In the genomic region with DNA sequence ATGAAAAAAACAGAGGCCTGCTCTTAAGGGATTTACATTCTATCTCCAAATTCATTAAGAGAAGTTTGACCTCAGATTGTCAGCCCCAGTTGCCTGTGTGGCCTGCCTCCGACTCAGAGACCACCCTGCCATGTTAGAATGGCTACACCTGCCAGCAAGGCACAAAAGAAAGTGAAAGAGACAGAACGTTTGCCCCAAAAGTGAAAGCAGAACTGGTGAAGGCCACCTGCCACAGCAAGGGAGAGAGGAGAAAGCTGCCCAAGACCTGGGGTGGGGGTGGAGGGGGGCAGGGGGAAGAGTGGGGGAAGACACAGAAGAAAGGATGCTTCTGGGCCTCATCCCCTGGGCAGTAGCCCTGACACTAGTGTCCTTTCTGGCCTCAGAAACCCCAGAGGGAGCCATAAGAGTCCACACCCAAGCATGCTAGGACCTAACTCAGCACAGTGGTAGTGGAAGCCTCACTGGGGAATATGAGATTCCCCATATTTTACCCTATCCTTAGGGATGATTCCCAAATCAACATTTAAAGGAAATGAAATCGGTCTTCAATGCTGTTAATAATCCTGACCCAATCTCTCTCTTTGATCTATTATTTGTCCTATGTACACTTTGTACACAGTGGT, we compare ENCODE assay signal across 11 cellular contexts.
A peak's percentile ranks its signal among the peaks of the same experiment; 100 is the strongest.
DNase-seq lines count a peak whose midpoint lies in the region; ATAC-seq and FAIRE-seq lines count a peak whose summit lies in the region.
"Had no signal": no experiment of that assay in that cellular context is flagged by ENCODE, and none has a peak within 500 bp of the region (broad histone marks: within the 10 kb centered on the region; RNA-seq: fewer than 3 reads in every experiment).

No MANE protein-coding gene starts in this region.

- POLR2A ChIA-PET in activated CD8-positive, alpha-beta T cell treated with anti-CD3 and anti-CD28 coated beads, Interleukin-2, amount 10 ng/mL, durations not matched to agents 7 days and 5 days (lab: Charles Lee), result no interaction called here

- CTCF ChIA-PET in activated CD8-positive, alpha-beta T cell treated with anti-CD3 and anti-CD28 coated beads, Interleukin-2, amount 10 ng/mL, durations not matched to agents 7 days and 5 days (lab: Charles Lee), result no interaction called here

- H3K9me3 Mint-ChIP-seq in activated CD8-positive, alpha-beta T cell treated with anti-CD3 and anti-CD28 coated beads, Interleukin-2, amount 10 ng/mL, durations not matched to agents 7 days and 5 days (ENCODE audit: insufficient read depth), result peaks cover 5% of the 10 kb centered on the region

- H3K27ac Mint-ChIP-seq in activated CD8-positive, alpha-beta T cell treated with anti-CD3 and anti-CD28 coated beads, Interleukin-2, amount 10 ng/mL, durations not matched to agents 7 days and 5 days, result peak overlapping the region; percentile 50
- H3K27ac Mint-ChIP-seq: brain had no signal

- no peaks in the 10 kb centered on the region for H3K36me3 Mint-ChIP-seq in activated CD8-positive, alpha-beta T cell treated with anti-CD3 and anti-CD28 coated beads, Interleukin-2, amount 10 ng/mL, durations not matched to agents 7 days and 5 days (ENCODE audit: low read depth)
- H3K36me3 Mint-ChIP-seq: brain had no signal

- H3K4me3 Mint-ChIP-seq in activated CD8-positive, alpha-beta T cell treated with anti-CD3 and anti-CD28 coated beads, Interleukin-2, amount 10 ng/mL, durations not matched to agents 7 days and 5 days, result peak overlapping the region; percentile 32
- H3K4me3 Mint-ChIP-seq: brain had no signal

- peaks cover 3% of the 10 kb centered on the region for H3K27me3 Mint-ChIP-seq in activated CD8-positive, alpha-beta T cell treated with anti-CD3 and anti-CD28 coated beads, Interleukin-2, amount 10 ng/mL, durations not matched to agents 7 days and 5 days (ENCODE audit: low read depth)
- H3K27me3 Mint-ChIP-seq: brain had no signal

- peaks cover 5% of the 10 kb centered on the region for H3K4me1 Mint-ChIP-seq in activated CD8-positive, alpha-beta T cell treated with anti-CD3 and anti-CD28 coated beads, Interleukin-2, amount 10 ng/mL, durations not matched to agents 7 days and 5 days (ENCODE audit: low read depth)

- FAIRE-seq in urothelium cell line (lab: Jason Lieb, UNC), result no peak
- FAIRE-seq: frontal cortex had no signal

- peak; percentile 96 for ATAC-seq in GM18858 (IDR thresholded peaks at IDR 0.05; ENCODE audit: unreplicated experiment)
- peak; percentile 96 for ATAC-seq in GM21526 (IDR thresholded peaks at IDR 0.05; ENCODE audit: low FRiP score, unreplicated experiment)
- ATAC-seq in HG03175 (IDR thresholded peaks at IDR 0.05; ENCODE audit: unreplicated experiment), result peak; percentile 97
- peak; percentile 53 for ATAC-seq in activated CD8-positive, alpha-beta T cell treated with anti-CD3 and anti-CD28 coated beads, Interleukin-2, amount 10 ng/mL, durations not matched to agents 7 days and 5 days

- DNase-seq in activated CD8-positive, alpha-beta T cell treated with anti-CD3 and anti-CD28 coated beads, Interleukin-2, amount 10 ng/mL, durations not matched to agents 7 days and 5 days, result peak; percentile 27
- DNase-seq in stimulated activated CD4-positive, alpha-beta T cell treated with anti-CD3 and anti-CD28 coated beads, Interleukin-1b, Interleukin-23, amount 100 ng/mL, for 48 hours, result no peak
- DNase-seq in UCSD-AML1 (lab: John Stamatoyannopoulos, UW; ENCODE audit: unreplicated experiment) (no peak), urothelium cell line (ENCODE audit: low spot score) (no peak), SIG-M5 (lab: John Stamatoyannopoulos, UW) (no peak)
- DNase-seq: NCI-H774 had no signal
